ENCODE assay signal across 23 cellular contexts in the genomic region with DNA sequence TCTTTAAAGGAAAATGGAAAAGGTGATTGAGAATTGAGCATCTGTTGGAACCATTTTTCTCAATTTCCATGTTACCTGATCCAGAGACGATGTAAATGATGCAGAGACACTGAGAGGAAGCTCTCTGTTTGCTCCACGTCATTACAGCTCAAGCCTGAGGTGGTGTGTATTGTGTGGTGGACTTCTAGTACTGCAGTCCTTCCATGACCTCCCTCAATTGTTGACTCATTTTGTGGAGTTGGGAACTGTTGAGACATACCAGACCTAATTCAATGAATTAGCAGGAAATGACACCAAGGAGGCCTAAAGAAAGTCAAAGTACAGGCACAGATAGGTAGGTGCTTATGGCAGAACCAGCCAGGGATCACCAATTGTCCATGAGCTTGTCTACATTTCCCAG. TPM values are rescaled to one million over a fixed set of nuclear protein-coding genes. Genes with fewer than 3 reads are reported as not detected.
DNase-seq lines count a peak whose midpoint lies in the region; ATAC-seq, FAIRE-seq and TF ChIP-seq lines count a peak whose summit lies in the region.
"Had no signal": no experiment of that assay in that cellular context is flagged by ENCODE, and none has a peak within 500 bp of the region (broad histone marks: within the 10 kb centered on the region; RNA-seq: fewer than 3 reads in every experiment).

No MANE protein-coding gene starts in this region.

- no peaks in the 10 kb centered on the region for H3K4me1 Mint-ChIP-seq in neural crest cell
- no peaks in the 10 kb centered on the region for H3K4me1 Mint-ChIP-seq in type B pancreatic cell (ENCODE audit: unreplicated experiment)
- H3K4me1 Mint-ChIP-seq: central memory CD8-positive, alpha-beta T cell; nephron had no signal

- H3K36me3 ChIP-seq in bronchial epithelial cell (ENCODE audit: control insufficient read depth, insufficient read depth, low read length) (no peaks in the 10 kb centered on the region), BE2C (no peaks in the 10 kb centered on the region)
- H3K36me3 ChIP-seq: esophagus muscularis mucosa, thoracic aorta had no signal

- no peak for ATAC-seq in HG02759 (IDR thresholded peaks at IDR 0.05; ENCODE audit: unreplicated experiment)
- ATAC-seq: left lobe of liver, Panc1, SK-N-SH treated with all-trans-retinoic acid at 6 μM for 48 hours had no signal

- H3K27me3 ChIP-seq in bronchial epithelial cell (ENCODE audit: control insufficient read depth, insufficient read depth, low read length) = no peaks in the 10 kb centered on the region
- H3K27me3 ChIP-seq in BE2C = no peaks in the 10 kb centered on the region; the same call in 1 of the 2 replicates

- H3K4me3 Mint-ChIP-seq in neural crest cell = no peak overlapping the region
- no peak overlapping the region for H3K4me3 Mint-ChIP-seq in type B pancreatic cell
- H3K4me3 Mint-ChIP-seq: activated CD4-positive, alpha-beta memory T cell treated with anti-CD3 and anti-CD28 coated beads for 36 hours; central memory CD8-positive, alpha-beta T cell; nephron had no signal

- peak overlapping the region; percentile 78 for H3K27ac Mint-ChIP-seq in neural crest cell (ENCODE audit: unreplicated experiment)
- no peak overlapping the region for H3K27ac Mint-ChIP-seq in type B pancreatic cell
- H3K27ac Mint-ChIP-seq: activated CD4-positive, alpha-beta memory T cell treated with anti-CD3 and anti-CD28 coated beads for 36 hours; nephron had no signal

- H3K4me1 ChIP-seq in BE2C = no peaks in the 10 kb centered on the region
- H3K4me1 ChIP-seq: esophagus muscularis mucosa had no signal

- no peak for FAIRE-seq in bronchial epithelial cell (lab: Jason Lieb, UNC)
- FAIRE-seq: H54 had no signal

- H3K9me3 Mint-ChIP-seq in neural crest cell = peaks cover 5% of the 10 kb centered on the region
- H3K9me3 Mint-ChIP-seq in type B pancreatic cell = no peaks in the 10 kb centered on the region
- H3K9me3 Mint-ChIP-seq: central memory CD8-positive, alpha-beta T cell had no signal

- H3K36me3 Mint-ChIP-seq in neural crest cell (ENCODE audit: low read depth) = no peaks in the 10 kb centered on the region
- H3K36me3 Mint-ChIP-seq in type B pancreatic cell = no peaks in the 10 kb centered on the region
- H3K36me3 Mint-ChIP-seq: activated CD4-positive, alpha-beta memory T cell treated with anti-CD3 and anti-CD28 coated beads for 36 hours had no signal

- no peaks in the 10 kb centered on the region for H3K27me3 Mint-ChIP-seq in neural crest cell (ENCODE audit: low read depth)
- H3K27me3 Mint-ChIP-seq in type B pancreatic cell = no peaks in the 10 kb centered on the region
- H3K27me3 Mint-ChIP-seq: central memory CD8-positive, alpha-beta T cell had no signal

- DNase-seq in EL = peak; percentile 35
- DNase-seq in LHCN-M2 (ENCODE audit: low read depth) = peak; percentile 34
- DNase-seq in bronchial epithelial cell (ENCODE audit: low read depth) = peak; percentile 67
- no peak for DNase-seq in neural crest cell (ENCODE audit: low read depth, low spot score)
- no peak for DNase-seq in type B pancreatic cell (ENCODE audit: extremely low spot score, unreplicated experiment)
- DNase-seq in BE2C = no peak
- DNase-seq: activated CD4-positive, alpha-beta memory T cell treated with anti-CD3 and anti-CD28 coated beads for 36 hours; activated CD4-positive, CD25-positive, alpha-beta regulatory T cell; amniotic stem cell; DND-41; midbrain; NCI-H1930; posterior cingulate gyrus; stimulated activated naive CD4-positive, alpha-beta T cell had no signal

- no peaks in the 10 kb centered on the region for H3K9me3 ChIP-seq in BE2C
- H3K9me3 ChIP-seq: esophagus muscularis mucosa, thoracic aorta had no signal

- H3K4me3 ChIP-seq in bronchial epithelial cell (ENCODE audit: low read depth, low read length) (no peak overlapping the region), BE2C (ENCODE audit: low read depth, low read length) (no peak overlapping the region)
- H3K4me3 ChIP-seq: esophagus muscularis mucosa, thoracic aorta had no signal

- TF ChIP-seq CTCF in bronchial epithelial cell (IDR thresholded peaks at IDR 0.05; ENCODE audit: insufficient read depth, low read length, severe bottlenecking) = no peak
- no peak for TF ChIP-seq CTCF in neural crest cell (conservative IDR thresholded peaks at IDR 0.05)
- TF ChIP-seq CTCF in type B pancreatic cell (conservative IDR thresholded peaks at IDR 0.05) = no peak
- TF ChIP-seq CTCF in BE2C (IDR thresholded peaks at IDR 0.05; ENCODE audit: low read depth, low read length) = no peak

RNA-seq across cellular contexts. Expression of gene LVRN, which starts 15.6 kb away (rescaled TPM):
- total RNA-seq in LHCN-M2 (2014; rRNA removed) (0.11 and 0.13 TPM in 2 replicates), bronchial epithelial cell (0.26 and 0.38 TPM in 2 replicates), neural crest cell (0.34 and 0.56 TPM in 2 replicates), type B pancreatic cell (ENCODE audit: low replicate concordance) (0.19 TPM in 1 of 2 replicates, not detected in the other)
- polyA plus RNA-seq in LHCN-M2 (2012) = 0.09 TPM
- 0.09 TPM for polyA plus RNA-seq in BE2C (2012; ENCODE audit: insufficient read depth, insufficient read length, low read depth)

Comparison
In these comparisons a context has a peak if more than half of its experiments do, and no peak if none do; other contexts are left out.
1. DNase-seq: peak in EL (single experiment), LHCN-M2 (single experiment) and bronchial epithelial cell (single experiment); none in neural crest cell (single experiment), type B pancreatic cell (single experiment) and BE2C (single experiment).